In the genomic region with DNA sequence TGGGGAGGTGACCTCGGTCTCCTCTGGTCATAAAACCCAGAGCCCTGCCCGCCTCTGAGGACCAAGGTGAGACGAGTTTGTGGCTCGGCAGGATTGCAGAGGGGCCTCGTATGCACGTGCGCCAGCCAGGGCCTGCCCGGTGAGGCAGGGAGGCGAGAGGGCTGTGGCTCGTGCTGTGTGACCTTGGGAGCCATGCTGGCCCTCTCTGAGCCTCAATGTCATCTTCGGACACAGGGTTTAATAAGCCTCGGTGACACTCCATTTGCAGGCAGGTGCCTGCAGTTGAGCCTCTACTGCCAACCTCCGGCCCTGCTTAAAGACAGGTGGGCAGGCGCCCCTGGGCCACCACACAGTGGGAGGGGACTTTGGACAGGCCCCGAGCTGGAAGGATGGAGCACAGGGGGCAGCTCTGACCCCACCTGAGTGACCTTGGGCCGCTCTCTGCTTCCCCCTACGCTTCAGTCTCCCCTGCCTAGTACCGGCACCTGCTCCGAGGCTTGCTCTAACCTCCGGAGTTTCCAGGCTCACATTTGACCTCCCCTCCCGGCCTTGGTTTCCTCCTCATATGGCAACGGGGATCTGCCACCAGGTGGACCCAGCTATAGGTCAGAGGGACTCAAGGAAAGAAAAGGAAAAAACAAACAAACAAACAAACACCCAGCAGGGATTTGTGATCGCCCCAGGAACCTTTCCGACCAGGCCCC, we compare ENCODE assay signal across 8 cellular contexts. TPM values are rescaled to one million over a fixed set of nuclear protein-coding genes. Genes with fewer than 3 reads are reported as not detected.
A peak's percentile ranks its signal among the peaks of the same experiment; 100 is the strongest.
DNase-seq lines count a peak whose midpoint lies in the region; ATAC-seq and TF ChIP-seq lines count a peak whose summit lies in the region.

No MANE protein-coding gene starts in this region.

- H3K4me1 ChIP-seq in DOHH2 (ENCODE audit: control insufficient read depth, low read length) (peaks cover 49% of the 10 kb centered on the region), Peyer's patch (peaks cover 5 to 63% (median 50%) of the 10 kb centered on the region in 4 donors), esophagus (ENCODE audit: control insufficient read depth in 2 of 2, insufficient read depth in 2 of 2, low read length in 1 of 2) (peaks cover 8 to 33% of the 10 kb centered on the region in 2 donors)

- peak overlapping the region; percentile 67 for H3K4me2 ChIP-seq in DOHH2 (ENCODE audit: low read length)

- DNase-seq in Peyer's patch, result peak in 2 of 3 donors; percentile 63 to 73
- DNase-seq in progenitor cell of endocrine pancreas (ENCODE audit: low spot score, unreplicated experiment), result no peak
- no peak for DNase-seq in superior temporal gyrus (ENCODE audit: extremely low spot score)
- no peak for DNase-seq in DMS 273 (lab: John Stamatoyannopoulos, UW; ENCODE audit: unreplicated experiment)
- DNase-seq in islet precursor cell, result no peak

- peak; percentile 15 for TF ChIP-seq CTCF in DOHH2 (IDR thresholded peaks at IDR 0.05; ENCODE audit: low read depth, low read length, poor library complexity, severe bottlenecking)
- peak in 1 of 6 experiments; percentile 39 for TF ChIP-seq CTCF in Peyer's patch (IDR thresholded peaks at IDR 0.05)
- TF ChIP-seq CTCF in progenitor cell of endocrine pancreas (IDR thresholded peaks at IDR 0.05; ENCODE audit: unreplicated experiment), result peak; percentile 24

- H3F3A ChIP-seq in DOHH2 (ENCODE audit: control insufficient read depth, insufficient read depth), result peaks cover 5% of the 10 kb centered on the region

- no peaks in the 10 kb centered on the region for H3K9me2 ChIP-seq in DOHH2 (replicated peaks; ENCODE audit: control insufficient read depth, low read length)

- 25 to 27% methylated on average over 24 of the region's 24 CpGs for WGBS in esophagus, 2 donors

- ATAC-seq in HG03442 (IDR thresholded peaks at IDR 0.05; ENCODE audit: unreplicated experiment), result no peak

- H3K27ac Mint-ChIP-seq in progenitor cell of endocrine pancreas, result peak overlapping the region; percentile 92

- peak overlapping the region; percentile 79 for H3K4me3 ChIP-seq in DOHH2 (ENCODE audit: low read length)
- H3K4me3 ChIP-seq in Peyer's patch, result peak overlapping the region; percentile 85 to 100 (median 96)
- H3K4me3 ChIP-seq in esophagus (ENCODE audit: low read depth in 1 of 2, low read length in 2 of 2), result peak overlapping the region; percentile 81 to 83

- peaks cover 2% of the 10 kb centered on the region for H3K4me1 Mint-ChIP-seq in progenitor cell of endocrine pancreas (ENCODE audit: low read depth)

- no peaks in the 10 kb centered on the region for H3K36me3 Mint-ChIP-seq in progenitor cell of endocrine pancreas (ENCODE audit: insufficient read depth)

- H3K4me3 Mint-ChIP-seq in progenitor cell of endocrine pancreas (ENCODE audit: low read depth), result peak overlapping the region; percentile 69

- peaks cover 7% of the 10 kb centered on the region for H3K27me3 Mint-ChIP-seq in progenitor cell of endocrine pancreas

- H3K9me3 ChIP-seq in DOHH2 (ENCODE audit: control insufficient read depth, insufficient read depth, low read length) (no peaks in the 10 kb centered on the region), Peyer's patch (no peaks in the 10 kb centered on the region), esophagus (ENCODE audit: control insufficient read depth in 2 of 2, insufficient read depth in 1 of 2, low read depth in 1 of 2, low read length in 1 of 2) (no peaks in the 10 kb centered on the region)

- H3K27me3 ChIP-seq in DOHH2 (ENCODE audit: control insufficient read depth, low read length) (no peaks in the 10 kb centered on the region), Peyer's patch (no peaks in the 10 kb centered on the region), esophagus (ENCODE audit: control insufficient read depth in 1 of 2, insufficient read depth in 2 of 2, low read length in 2 of 2) (no peaks in the 10 kb centered on the region)

- TF ChIP-seq POLR2A in Peyer's patch (IDR thresholded peaks at IDR 0.05), result no peak

- H4K20me1 ChIP-seq in DOHH2 (ENCODE audit: control insufficient read depth, insufficient read depth, low read depth, low read length), result peaks cover 43% of the 10 kb centered on the region

- no peaks in the 10 kb centered on the region for H3K9me3 Mint-ChIP-seq in progenitor cell of endocrine pancreas (ENCODE audit: low read depth)

- H3K79me2 ChIP-seq in DOHH2 (ENCODE audit: control insufficient read depth, low read length), result peaks cover 70% of the 10 kb centered on the region

- peaks cover 53% of the 10 kb centered on the region for H3K36me3 ChIP-seq in DOHH2 (ENCODE audit: control insufficient read depth, low read length)
- H3K36me3 ChIP-seq in Peyer's patch, result peaks cover 0 to 4% (median 0%) of the 10 kb centered on the region in 3 donors
- H3K36me3 ChIP-seq in esophagus (ENCODE audit: control insufficient read depth in 2 of 2, insufficient read depth in 2 of 2, low read length in 1 of 2), result peaks cover 0 to 12% of the 10 kb centered on the region in 2 donors

- peak overlapping the region; percentile 67 for H3K27ac ChIP-seq in DOHH2 (ENCODE audit: low read depth, low read length)
- H3K27ac ChIP-seq in Peyer's patch, result peak overlapping the region; percentile 96 to 100 (median 98)
- peak overlapping the region; percentile 94 to 99 for H3K27ac ChIP-seq in esophagus (ENCODE audit: low read depth in 2 of 2, low read length in 1 of 2)

RNA-seq across cellular contexts. Expression of a gene that starts 3.2 kb away (rescaled TPM):
- total RNA-seq in Peyer's patch, result 100 to 1,000 TPM in 2 of 4 donors, 10 to 100 TPM in 2; 74.3 to 149 (median 96.1) TPM
- polyA plus RNA-seq in esophagus, result 10 to 100 TPM; 22.4 to 29.7 TPM
- 18.4 and 19.1 TPM in 2 replicates for total RNA-seq in progenitor cell of endocrine pancreas

RNA-seq across cellular contexts. Expression of a gene that starts 56.0 kb away (rescaled TPM):
- total RNA-seq in Peyer's patch (10 to 100 TPM; 15.9 to 47.9 (median 24.2) TPM), progenitor cell of endocrine pancreas (55.3 and 56.3 TPM in 2 replicates)
- polyA plus RNA-seq in esophagus, result 10 to 100 TPM in 1 of 2 donors, 1 to 10 TPM in 1; 9.6 to 10.9 TPM

Comparison
In these comparisons a context has a peak if more than half of its experiments do, and no peak if none do; other contexts are left out.
1. DNase-seq: peak in Peyer's patch (2 of 3); none in progenitor cell of endocrine pancreas (single experiment), superior temporal gyrus (single experiment), DMS 273 (single experiment) and islet precursor cell (single experiment).
2. Peak in every context shown above with its lines, with median percentiles within 50 percentile points of each other: H3K27ac ChIP-seq and H3K4me3 ChIP-seq.